ENCODE assay signal across 25 cellular contexts in the genomic region with DNA sequence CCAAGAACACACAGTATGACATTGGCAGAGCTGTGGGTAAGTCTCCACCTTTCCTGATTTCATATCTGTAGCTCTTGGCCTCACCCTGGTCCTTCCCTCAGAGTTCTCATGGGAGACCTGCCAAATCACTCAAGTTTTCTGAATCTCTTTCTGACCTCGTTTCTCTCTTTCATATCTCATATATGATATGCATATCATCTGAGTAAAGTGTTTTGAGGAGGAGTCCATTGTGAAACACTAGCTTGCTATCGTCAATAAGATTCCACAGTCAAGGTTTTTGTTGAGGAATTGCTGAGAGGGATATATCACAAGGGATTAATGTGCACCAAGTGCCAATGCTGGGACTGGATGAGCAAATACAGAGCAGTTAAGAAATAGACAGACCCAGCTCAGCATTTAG.
"Had no signal": no experiment of that assay in that cellular context is flagged by ENCODE, and none has a peak within 500 bp of the region (broad histone marks: within the 10 kb centered on the region; RNA-seq: fewer than 3 reads in every experiment).

No MANE protein-coding gene starts in this region.

- DNase-seq: naive thymus-derived CD4-positive, alpha-beta T cell; natural killer cell; occipital lobe; pancreas; retina; right cardiac atrium; right lobe of liver; sigmoid colon; small intestine; stimulated activated CD4-positive, alpha-beta T cell treated with anti-CD3 and anti-CD28 coated beads, Interleukin-15, amount 100 ng/mL, for 24 hours; stimulated activated CD4-positive, alpha-beta T cell treated with anti-CD3 and anti-CD28 coated beads, Interleukin-2, amount 100 ng/mL, for 24 hours; stimulated activated CD4-positive, alpha-beta T cell treated with anti-CD3 and anti-CD28 coated beads, Interleukin-2, amount 100 ng/mL, for 48 hours; stimulated activated CD4-positive, alpha-beta T cell treated with anti-CD3 and anti-CD28 coated beads, Interleukin-4, amount 100 ng/mL, for 24 hours; stimulated activated naive B cell treated with anti-CD40 and anti-IgM and Interleukin-4, amounts not matched to agents 10 μg/mL and 1 μg/mL and 100 μg/mL, for 72 hours; stimulated activated naive CD4-positive, alpha-beta T cell treated with Interleukin-2 at 50 U/mL for 16 hours; stomach; thyroid gland; trophoblast cell; upper lobe of left lung had no signal

- H3K36me3 ChIP-seq: neural progenitor cell, pancreas, prostate gland, right lobe of liver, sigmoid colon, stomach, thoracic aorta, thyroid gland, tibial nerve, upper lobe of left lung, vagina had no signal

- H3K27ac ChIP-seq: neural progenitor cell, pancreas, prostate gland, right lobe of liver, sigmoid colon, stomach, thoracic aorta, thyroid gland, tibial nerve, upper lobe of left lung, vagina had no signal

- ATAC-seq: naive thymus-derived CD4-positive, alpha-beta T cell; natural killer cell; pancreas; right cardiac atrium; right lobe of liver; stimulated activated effector memory CD8-positive, alpha-beta T cell treated with anti-CD3 and anti-CD28 coated beads, Interleukin-12 subunit alpha, Interleukin-12 subunit beta, amount 100 ng/mL, for 72 hours; stimulated activated naive B cell treated with anti-CD40 and anti-IgM and Interleukin-4, amounts not matched to agents 10 μg/mL and 1 μg/mL and 100 μg/mL, for 72 hours had no signal

- H3K4me1 ChIP-seq: neural progenitor cell, pancreas, prostate gland, right lobe of liver, stomach, thyroid gland, tibial nerve, upper lobe of left lung, vagina had no signal

- H3K27me3 ChIP-seq: neural progenitor cell, pancreas, right lobe of liver, sigmoid colon, stomach, thyroid gland, tibial nerve, upper lobe of left lung, vagina had no signal

- H3K4me3 ChIP-seq: neural progenitor cell, pancreas, prostate gland, right lobe of liver, sigmoid colon, stomach, thoracic aorta, thyroid gland, tibial nerve, upper lobe of left lung, vagina had no signal

- H3K9me3 ChIP-seq: pancreas, prostate gland, right lobe of liver, thoracic aorta, thyroid gland, upper lobe of left lung, vagina had no signal
